Comparison of ENCODE assay signal across 9 cellular contexts in genomic region chr1:233158322-233158721, GRCh38.
"Had no signal": no experiment of that assay in that cellular context is flagged by ENCODE, and none has a peak within 500 bp of the region (broad histone marks: within the 10 kb centered on the region; RNA-seq: fewer than 3 reads in every experiment).

No MANE protein-coding gene starts in this region.

- H3K4me3 Mint-ChIP-seq: GM23338, H9, HFFc6 had no signal

- H3K4me3 ChIP-seq: GM23248, GM23338, HAP-1 had no signal

- H3K27ac ChIP-seq: GM23248 had no signal

- H3K9me3 ChIP-seq: HAP-1 had no signal

- ATAC-seq: GM23338, HCT116 had no signal

- H3K4me1 Mint-ChIP-seq: GM23338, H9 had no signal

- H3K27ac Mint-ChIP-seq: GM23338, HFFc6 had no signal

- DNase-seq: GM23248, GOT3, H7, H9, HCEC 1CT, HFFc6 had no signal

- H3K36me3 ChIP-seq: HAP-1 had no signal

- H3K4me1 ChIP-seq: HAP-1 had no signal

- H3K9me3 Mint-ChIP-seq: GM23338, H9, HFFc6 had no signal
